8 cellular contexts compared by ENCODE assay signal in genomic region chr17:47066841-47067682, GRCh38.
DNase-seq lines count a peak whose midpoint lies in the region; TF ChIP-seq lines count a peak whose summit lies in the region.

No MANE protein-coding gene starts in this region.

- H3K36me3 ChIP-seq in SK-N-MC (ENCODE audit: insufficient read depth, low read length) (peaks cover 4% of the 10 kb centered on the region), suprapubic skin (no peaks in the 10 kb centered on the region)

- no peaks in the 10 kb centered on the region for H3K79me1 ChIP-seq in H9 (ENCODE audit: insufficient read depth, low read depth, low read length, poor library complexity, severe bottlenecking)

- no peak overlapping the region for H4K5ac ChIP-seq in H9 (ENCODE audit: insufficient read length, low read depth, low read length)

- H3K4ac ChIP-seq in H9 (ENCODE audit: low read depth, low read length) = no peak overlapping the region

- H4K20me1 ChIP-seq in H9 (ENCODE audit: control insufficient read depth, insufficient read depth, insufficient read length) = no peaks in the 10 kb centered on the region

- no peak overlapping the region for H2AFZ ChIP-seq in H9 (ENCODE audit: low read length)

- H3K27ac ChIP-seq in H9 (ENCODE audit: insufficient read length, low read depth, low read length) (no peak overlapping the region), SK-N-MC (peak overlapping the region; percentile 80), suprapubic skin (peak overlapping the region; percentile 80)

- H3K4me3 ChIP-seq in SK-N-MC (peak overlapping the region; percentile 95), suprapubic skin (peak overlapping the region; percentile 79)

- H3K27me3 Mint-ChIP-seq in H9 (ENCODE audit: low read depth) = no peaks in the 10 kb centered on the region

- H3K14ac ChIP-seq in H9 (ENCODE audit: insufficient read depth, low read length) = peak overlapping the region; percentile 83

- no peak overlapping the region for H2BK12ac ChIP-seq in H9 (ENCODE audit: insufficient read length, low read depth, low read length)

- H3K23me2 ChIP-seq in H9 (ENCODE audit: insufficient read length, low read depth, low read length, poor library complexity, severe bottlenecking) = no peaks in the 10 kb centered on the region

- H3K18ac ChIP-seq in H9 (ENCODE audit: insufficient read length, low read depth, low read length) = peak overlapping the region; percentile 73

- peaks cover 9 to 13% (median 11%) of the 10 kb centered on the region in 3 experiments; a peak in 6 of 7 replicates for H3K36me3 Mint-ChIP-seq in H9 (ENCODE audit: insufficient read depth in 1 of 3, low read depth in 3 of 3)

- H3K9ac ChIP-seq in H9 (ENCODE audit: extremely low read depth, insufficient read length, low read length) = peak overlapping the region; percentile 70
- peak overlapping the region; percentile 98 for H3K9ac ChIP-seq in SK-N-MC (ENCODE audit: insufficient read length)

- no peak overlapping the region for H3K56ac ChIP-seq in H9 (ENCODE audit: insufficient read length, low read depth, low read length)

- TF ChIP-seq EP300 in suprapubic skin (IDR thresholded peaks at IDR 0.05) = no peak

- H2AK5ac ChIP-seq in H9 (ENCODE audit: insufficient read length, low read length) = no peak overlapping the region

- H3K79me2 ChIP-seq in H9 (ENCODE audit: insufficient read depth, low read length) = no peaks in the 10 kb centered on the region

- no peaks in the 10 kb centered on the region for H3K4me1 ChIP-seq in H9 (ENCODE audit: insufficient read depth, low read length)
- H3K4me1 ChIP-seq in suprapubic skin = peaks cover 23% of the 10 kb centered on the region

- H2BK120ac ChIP-seq in H9 (ENCODE audit: low read depth, low read length, poor library complexity, severe bottlenecking) = no peak overlapping the region

- peak overlapping the region; percentile 26 for H3K4me2 ChIP-seq in H9 (ENCODE audit: insufficient read depth, insufficient read length, low read length)

- no peak overlapping the region for H4K91ac ChIP-seq in H9 (ENCODE audit: insufficient read length, low read depth, low read length)

- H3K27me3 ChIP-seq in H9 (ENCODE audit: insufficient read depth, low read length) (no peaks in the 10 kb centered on the region), suprapubic skin (no peaks in the 10 kb centered on the region)

- H3K4me3 Mint-ChIP-seq in H9 = peak overlapping the region; percentile 90 to 95

- no peak overlapping the region for H4K8ac ChIP-seq in H9 (replicated peaks; ENCODE audit: insufficient read length, low read depth, low read length)

- H3T11ph ChIP-seq in H9 (ENCODE audit: low read length) = no peak overlapping the region

- peaks cover 4 to 10% of the 10 kb centered on the region in 2 experiments; a peak in 2 of 5 replicates for H3K9me3 Mint-ChIP-seq in H9

- WGBS in H9 (ENCODE audit: extremely low coverage, insufficient read length, low lambda C conversion rate) = no CpG with 5 or more reads among the region's 18 CpGs
- 3% methylated on average over 17 of the region's 18 CpGs for WGBS in suprapubic skin

- no peak overlapping the region for H2BK20ac ChIP-seq in H9 (ENCODE audit: low read depth, low read length, poor library complexity, severe bottlenecking)

- H3K9me3 ChIP-seq in H9 (ENCODE audit: control insufficient read depth, low read depth, low read length) (no peaks in the 10 kb centered on the region), SK-N-MC (ENCODE audit: low read depth, low read length) (no peaks in the 10 kb centered on the region), suprapubic skin (no peaks in the 10 kb centered on the region)

- DNase-seq in DMS79 (lab: John Stamatoyannopoulos, UW) = peak; percentile 79
- peak; percentile 94 for DNase-seq in H9
- DNase-seq in NCI-H1092 (lab: John Stamatoyannopoulos, UW) = peak; percentile 82
- peak; percentile 76 for DNase-seq in SK-N-MC (ENCODE audit: low read depth, low spot score)
- DNase-seq in activated naive CD4-positive, alpha-beta T cell treated with anti-CD3 and anti-CD28 coated beads, Interleukin-2, amount 50 U/mL, for 16 hours = peak; percentile 79
- peak; percentile 91 for DNase-seq in glomerular visceral epithelial cell (ENCODE audit: extremely low spot score)
- peak; percentile 75 for DNase-seq in occipital lobe (lab: John Stamatoyannopoulos, UW)
- peak; percentile 87 to 88 for DNase-seq in suprapubic skin (ENCODE audit: low spot score in 2 of 2)

- peak; percentile 16; the same call in 1 of the 3 replicates for TF ChIP-seq CTCF in H9 (conservative IDR thresholded peaks at IDR 0.05)
- peak in 1 of 2 donors; percentile 6 for TF ChIP-seq CTCF in suprapubic skin (IDR thresholded peaks at IDR 0.05)

- H3K23ac ChIP-seq in H9 (ENCODE audit: insufficient read length, low read depth, low read length) = no peak overlapping the region

- peaks cover 13 to 31% of the 10 kb centered on the region in 2 experiments for H3K4me1 Mint-ChIP-seq in H9

- peak; percentile 37 to 65 for TF ChIP-seq POLR2A in suprapubic skin (IDR thresholded peaks at IDR 0.05)

- H2BK15ac ChIP-seq in H9 (ENCODE audit: low read depth, low read length) = no peak overlapping the region

- H2BK5ac ChIP-seq in H9 (ENCODE audit: insufficient read length, low read length) = no peak overlapping the region

- peak overlapping the region; percentile 97 to 98 (median 98) for H3K27ac Mint-ChIP-seq in H9
